In genomic region chr6:158919865-158920655, GRCh38 we compare ENCODE assay signal across 7 cellular contexts.
DNase-seq lines count a peak whose midpoint lies in the region; ATAC-seq and TF ChIP-seq lines count a peak whose summit lies in the region.
"Not testable (repeated sequence)": the region's sequence is repeated elsewhere in the genome, so short reads cannot be mapped to it uniquely, and the experiment has no call there.

No MANE protein-coding gene starts in this region.

- peaks cover 33% of the 10 kb centered on the region for H3K4me1 Mint-ChIP-seq in GM23338
- H3K4me1 Mint-ChIP-seq in osteocyte (ENCODE audit: unreplicated experiment) = not testable (repeated sequence)

- not testable (repeated sequence) for H3K4me3 ChIP-seq in BLaER1; GM23338; mammary epithelial cell (replicated peaks in 1 of 3; ENCODE audit: insufficient read depth in 1 of 3, low read depth in 2 of 3, low read length in 3 of 3); iPS-20b (ENCODE audit: low read length)

- 0 out of 2 replicates have a peak overlapping the region, but pooled peaks have one; percentile 66 for H3K4me2 ChIP-seq in BLaER1
- H3K4me2 ChIP-seq in GM23338; mammary epithelial cell (ENCODE audit: insufficient read depth, low read depth, low read length): not testable (repeated sequence)

- not testable (repeated sequence) for ATAC-seq in GM23338

- H3K9me2 ChIP-seq in GM23338 (ENCODE audit: insufficient read depth) = not testable (repeated sequence)

- CTCF ChIA-PET in mammary epithelial cell (lab: Charles Lee; ENCODE audit: low non-redundant PET) = not testable (repeated sequence)

- not testable (repeated sequence) for H3K27ac ChIP-seq in BLaER1; GM23338 (ENCODE audit: low read depth); mammary epithelial cell (ENCODE audit: insufficient read depth, low read depth, low read length); iPS-20b (ENCODE audit: low read length)

- intact Hi-C loops in mammary epithelial cell (cut with micrococcal nuclease) = not testable (repeated sequence)

- H3K36me3 ChIP-seq in BLaER1; GM23338 (ENCODE audit: insufficient read depth); mammary epithelial cell (ENCODE audit: insufficient read depth, low read length); iPS-20b (ENCODE audit: insufficient read depth, low read depth, low read length): not testable (repeated sequence)

- not testable (repeated sequence) for H3K9me3 ChIP-seq in BLaER1; mammary epithelial cell (replicated peaks; ENCODE audit: insufficient read depth, low read length); iPS-20b (ENCODE audit: insufficient read depth, low read depth, low read length)

- H3K27me3 Mint-ChIP-seq in GM23338 (ENCODE audit: insufficient read depth, low read depth, poor library complexity) = peaks cover 20% of the 10 kb centered on the region
- not testable (repeated sequence) for H3K27me3 Mint-ChIP-seq in osteocyte (ENCODE audit: unreplicated experiment)

- BruUV-seq in mammary epithelial cell (replicated peaks; lab: Mats Ljungman, UMichigan) = not testable (repeated sequence)

- peak overlapping the region; percentile 46; the same call in 1 of the 2 replicates for H3K27ac Mint-ChIP-seq in GM23338
- not testable (repeated sequence) for H3K27ac Mint-ChIP-seq in osteocyte (ENCODE audit: unreplicated experiment)

- 86% methylated on average over 9 of the region's 9 CpGs for WGBS in mammary epithelial cell (ENCODE audit: low coverage, missing lambda C conversion rate)

- DNase-seq in GM23338 (ENCODE audit: low spot score) = not testable (repeated sequence)
- peak; percentile 24 for DNase-seq in NCI-H226
- DNase-seq in RKO (ENCODE audit: low spot score) = peak; percentile 23
- DNase-seq in mammary epithelial cell = peak; percentile 56
- DNase-seq in osteocyte (ENCODE audit: extremely low spot score, unreplicated experiment) = peak; percentile 51

- not testable (repeated sequence) for H3K9ac ChIP-seq in BLaER1; mammary epithelial cell (ENCODE audit: insufficient read depth, low read length)
- peak overlapping the region; percentile 21; the same call in 1 of the 2 replicates for H3K9ac ChIP-seq in iPS-20b (ENCODE audit: low read depth, low read length)

- H3K4me1 ChIP-seq in BLaER1 (peaks cover 31% of the 10 kb centered on the region), GM23338 (ENCODE audit: insufficient read depth) (peaks cover 30% of the 10 kb centered on the region), iPS-20b (ENCODE audit: insufficient read depth, low read length) (peaks cover 13% of the 10 kb centered on the region; the same call in 1 of the 2 replicates)
- not testable (repeated sequence) for H3K4me1 ChIP-seq in mammary epithelial cell (ENCODE audit: insufficient read depth, low read length)

- H2AFZ ChIP-seq in GM23338 = peak overlapping the region; percentile 52; the same call in 1 of the 2 replicates
- not testable (repeated sequence) for H2AFZ ChIP-seq in mammary epithelial cell (ENCODE audit: low read depth, low read length)

- not testable (repeated sequence) for H3K4me3 Mint-ChIP-seq in GM23338; osteocyte (ENCODE audit: unreplicated experiment)

- H3K9me3 Mint-ChIP-seq in GM23338; osteocyte (ENCODE audit: unreplicated experiment): not testable (repeated sequence)

- TF ChIP-seq CTCF in GM23338 (conservative IDR thresholded peaks at IDR 0.05; ENCODE audit: low read depth in 2 of 2); mammary epithelial cell (conservative IDR thresholded peaks at IDR 0.05 in 1 of 2, IDR thresholded peaks at IDR 0.05 in 1 of 2; ENCODE audit: extremely low read depth in 1 of 2, insufficient read depth in 1 of 2, low read depth in 1 of 2, low read length in 2 of 2); osteocyte (IDR thresholded peaks at IDR 0.05): not testable (repeated sequence)

- dilution Hi-C loops in mammary epithelial cell (cut with HindIII; ENCODE audit: low sequenced_read_pairs) = not testable (repeated sequence)

- not testable (repeated sequence) for H4K20me1 ChIP-seq in BLaER1; GM23338 (replicated peaks; ENCODE audit: insufficient read depth); mammary epithelial cell (ENCODE audit: insufficient read depth, low read length)

- H3K79me2 ChIP-seq in GM23338 (replicated peaks; ENCODE audit: insufficient read depth); mammary epithelial cell (ENCODE audit: insufficient read depth, low read length): not testable (repeated sequence)

- H3K27me3 ChIP-seq in BLaER1; GM23338 (ENCODE audit: insufficient read depth); mammary epithelial cell (ENCODE audit: insufficient read depth, low read length); iPS-20b (ENCODE audit: insufficient read depth, low read length): not testable (repeated sequence)

- peaks cover 13% of the 10 kb centered on the region; the same call in 1 of the 2 replicates for H3F3A ChIP-seq in GM23338 (replicated peaks; ENCODE audit: low read depth)

- in situ Hi-C loops in mammary epithelial cell (cut with MboI; ENCODE audit: low sequenced_read_pairs in 2 of 2) = not testable (repeated sequence)

- H3K36me3 Mint-ChIP-seq in GM23338 (ENCODE audit: low read depth); osteocyte (ENCODE audit: unreplicated experiment): not testable (repeated sequence)
